Comparison of ENCODE assay signal across 8 cellular contexts in the genomic region with DNA sequence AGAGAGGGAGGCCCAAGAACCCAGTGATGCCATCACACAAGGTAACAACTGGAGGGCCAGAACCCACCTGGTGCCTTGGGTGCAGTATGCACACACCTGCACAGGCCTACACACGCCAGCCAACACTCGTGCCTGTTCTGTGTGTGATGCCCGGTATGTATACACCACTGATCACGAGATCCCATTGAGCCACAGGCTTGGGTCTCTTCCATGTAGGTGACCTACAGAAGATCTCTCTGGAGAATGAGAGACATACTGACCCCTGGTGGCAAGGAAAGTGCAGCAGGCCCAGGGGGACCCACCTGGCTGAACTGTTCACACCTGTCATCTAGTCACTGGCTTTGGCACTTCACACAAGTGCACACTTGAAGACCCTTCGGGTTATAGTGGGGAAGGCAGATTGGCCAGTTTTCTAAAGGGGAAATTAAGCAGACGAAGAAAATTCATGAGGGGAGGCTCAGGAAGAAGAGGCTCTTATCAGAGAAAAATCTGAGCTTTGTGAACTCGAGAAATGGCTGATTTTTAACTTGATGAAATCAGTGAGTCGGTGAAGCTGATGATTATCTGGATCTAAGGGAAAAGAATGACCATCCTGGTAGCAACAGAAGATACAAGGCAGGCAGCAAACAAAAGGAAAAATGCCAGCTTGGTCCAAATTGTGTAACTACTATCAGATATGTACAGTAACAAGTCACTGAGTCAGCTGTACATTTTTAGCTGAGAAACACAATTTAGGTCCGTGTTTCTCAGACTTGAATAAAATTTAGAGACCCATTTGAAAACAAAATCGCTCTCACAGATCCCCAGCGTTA.
DNase-seq lines count a peak whose midpoint lies in the region; ATAC-seq and TF ChIP-seq lines count a peak whose summit lies in the region.

No MANE protein-coding gene starts in this region.

- no peak overlapping the region for H3K27ac Mint-ChIP-seq in glutamatergic neuron (ENCODE audit: unreplicated experiment)

- H3K36me3 Mint-ChIP-seq in glutamatergic neuron (ENCODE audit: unreplicated experiment): no peaks in the 10 kb centered on the region

- no peak overlapping the region for H3K4me3 Mint-ChIP-seq in glutamatergic neuron (ENCODE audit: unreplicated experiment)

- TF ChIP-seq CTCF in GM06990 (IDR thresholded peaks at IDR 0.05; ENCODE audit: insufficient read depth, low read length, poor library complexity, severe bottlenecking): peak; percentile 86
- peak; percentile 46 for TF ChIP-seq CTCF in glutamatergic neuron (IDR thresholded peaks at IDR 0.05; ENCODE audit: partially characterized antibody, unreplicated experiment)

- no peaks in the 10 kb centered on the region; the same call in 1 of the 2 replicates for H3K27me3 ChIP-seq in GM06990 (replicated peaks; ENCODE audit: control insufficient read depth, insufficient read depth, low read length)

- ATAC-seq in HG02642 (IDR thresholded peaks at IDR 0.05; ENCODE audit: poor library complexity, unreplicated experiment) (peak; percentile 75), HG02840 (IDR thresholded peaks at IDR 0.05; ENCODE audit: low FRiP score, unreplicated experiment) (no peak)

- no peak for DNase-seq in GM06990 (ENCODE audit: extremely low read depth, insufficient read length)
- peak; percentile 36 to 89 for DNase-seq in NCI-H526 (lab: John Stamatoyannopoulos, UW)
- peak; percentile 46 for DNase-seq in activated T-cell treated with anti-CD3 and anti-CD28 coated beads, Interleukin-2, amount 50 U/mL, for 1 hour
- no peak for DNase-seq in glutamatergic neuron
- peak; percentile 28 to 29 for DNase-seq in stimulated activated CD4-positive, alpha-beta T cell treated with anti-CD3 and anti-CD28 coated beads, Interleukin-1b, Interleukin-23, amount 100 ng/mL, for 4 hours (ENCODE audit: low read depth in 2 of 2)
- DNase-seq in GOT3 (lab: John Stamatoyannopoulos, UW): no peak

- H3K27me3 Mint-ChIP-seq in glutamatergic neuron (ENCODE audit: unreplicated experiment): peaks cover 1% of the 10 kb centered on the region

- no peaks in the 10 kb centered on the region for H3K36me3 ChIP-seq in GM06990 (ENCODE audit: control insufficient read depth, insufficient read depth, low read length)

- no peaks in the 10 kb centered on the region for H3K9me3 Mint-ChIP-seq in glutamatergic neuron (ENCODE audit: unreplicated experiment)

- H3K4me1 Mint-ChIP-seq in glutamatergic neuron (ENCODE audit: low read depth, unreplicated experiment): no peaks in the 10 kb centered on the region

- no peak overlapping the region for H3K4me3 ChIP-seq in GM06990 (replicated peaks; ENCODE audit: low read depth, low read length)

Comparison
In these comparisons a context has a peak if more than half of its experiments do, and no peak if none do; other contexts are left out.
1. DNase-seq: peak in NCI-H526 (2 of 2), activated T-cell treated with anti-CD3 and anti-CD28 coated beads, Interleukin-2, amount 50 U/mL, for 1 hour (single experiment) and stimulated activated CD4-positive, alpha-beta T cell treated with anti-CD3 and anti-CD28 coated beads, Interleukin-1b, Interleukin-23, amount 100 ng/mL, for 4 hours (2 of 2); none in GM06990 (single experiment), glutamatergic neuron (single experiment) and GOT3 (single experiment).